In genomic region chr2:197237720-197238370, GRCh38 we compare ENCODE assay signal across 11 cellular contexts.
DNase-seq lines count a peak whose midpoint lies in the region; ATAC-seq and TF ChIP-seq lines count a peak whose summit lies in the region.
"Had no signal": no experiment of that assay in that cellular context is flagged by ENCODE, and none has a peak within 500 bp of the region (broad histone marks: within the 10 kb centered on the region; RNA-seq: fewer than 3 reads in every experiment).

No MANE protein-coding gene starts in this region.

- peak overlapping the region; percentile 52 for H3K27ac ChIP-seq in upper lobe of right lung
- H3K27ac ChIP-seq: tibial artery had no signal

- DNase-seq in activated effector memory CD4-positive, alpha-beta T cell treated with anti-CD3 and anti-CD28 coated beads, Interleukin-2, amount 50 U/mL, for 16 hours, result peak; percentile 62
- no peak for DNase-seq in activated effector memory CD4-positive, alpha-beta T cell treated with Interleukin-2 at 50 U/mL for 16 hours
- DNase-seq in upper lobe of right lung, result no peak
- DNase-seq in GM19240 (ENCODE audit: insufficient read length, low spot score), result no peak
- DNase-seq in occipital lobe (lab: John Stamatoyannopoulos, UW), result no peak
- DNase-seq in islet precursor cell, result no peak
- DNase-seq: NCI-H748 treated with DMSO at 0.1 percent for 48 hours, tibial artery had no signal

- ATAC-seq in HG03039 (IDR thresholded peaks at IDR 0.05; ENCODE audit: unreplicated experiment) (peak; percentile 55), upper lobe of right lung (peak; percentile 54)

- H3K36me3 Mint-ChIP-seq in activated naive CD8-positive, alpha-beta T cell, result peaks cover 3% of the 10 kb centered on the region

- no peaks in the 10 kb centered on the region for H3K27me3 ChIP-seq in upper lobe of right lung
- H3K27me3 ChIP-seq: tibial artery had no signal

- H3K4me3 Mint-ChIP-seq in activated naive CD8-positive, alpha-beta T cell, result peak overlapping the region; percentile 83

- intact Hi-C loops in upper lobe of right lung (cut with DNase I), result no loop called here

- H3K4me1 Mint-ChIP-seq in activated naive CD8-positive, alpha-beta T cell (ENCODE audit: low read depth), result peaks cover 84% of the 10 kb centered on the region

- no peaks in the 10 kb centered on the region for H3K9me3 ChIP-seq in upper lobe of right lung
- H3K9me3 ChIP-seq: tibial artery had no signal

- no peaks in the 10 kb centered on the region for H3K9me3 Mint-ChIP-seq in activated naive CD8-positive, alpha-beta T cell (ENCODE audit: low read depth)

- no peaks in the 10 kb centered on the region for H3K27me3 Mint-ChIP-seq in activated naive CD8-positive, alpha-beta T cell

- H3K27ac Mint-ChIP-seq in activated naive CD8-positive, alpha-beta T cell, result peak overlapping the region; percentile 96

- TF ChIP-seq CTCF in upper lobe of right lung (IDR thresholded peaks at IDR 0.05), result no peak

- no peaks in the 10 kb centered on the region for H3K36me3 ChIP-seq in upper lobe of right lung
- H3K36me3 ChIP-seq: tibial artery had no signal

- H3K4me3 ChIP-seq in upper lobe of right lung, result no peak overlapping the region
- H3K4me3 ChIP-seq: skin epidermis, tibial artery had no signal

- peaks cover 59% of the 10 kb centered on the region for H3K4me1 ChIP-seq in upper lobe of right lung
